In the genomic region with DNA sequence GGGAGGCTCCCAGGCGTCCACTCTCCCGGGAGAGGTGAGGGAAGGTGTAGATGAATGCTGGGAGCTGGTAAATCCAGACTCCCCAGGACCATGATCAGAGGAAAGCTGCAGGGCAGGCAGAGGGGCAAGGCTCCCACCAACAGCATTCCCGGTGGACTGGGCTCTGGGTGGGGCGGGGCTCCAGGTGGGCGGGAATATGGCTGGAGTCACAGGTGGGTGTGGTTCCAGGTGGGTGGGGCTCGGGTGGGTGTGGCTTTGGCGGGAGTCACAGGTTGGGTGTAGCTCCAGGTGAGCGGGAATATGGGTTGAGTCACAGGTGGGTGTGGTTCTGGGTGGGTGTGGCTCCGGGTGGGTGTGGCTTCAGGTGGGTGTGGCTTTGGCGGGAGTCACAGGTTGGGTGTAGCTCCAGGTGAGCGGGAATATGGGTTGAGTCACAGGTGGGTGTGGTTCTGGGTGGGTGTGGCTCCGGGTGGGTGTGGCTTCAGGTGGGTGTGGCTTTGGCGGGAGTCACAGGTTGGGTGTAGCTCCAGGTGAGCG, we compare ENCODE assay signal across 8 cellular contexts.
DNase-seq lines count a peak whose midpoint lies in the region; ATAC-seq and TF ChIP-seq lines count a peak whose summit lies in the region.
"Not testable (repeated sequence)": the region's sequence is repeated elsewhere in the genome, so short reads cannot be mapped to it uniquely, and the experiment has no call there.

No MANE protein-coding gene starts in this region.

- not testable (repeated sequence) for H3K4me3 ChIP-seq in H7 (ENCODE audit: insufficient read depth, low read depth, low read length); epithelial cell of esophagus (ENCODE audit: low read length); left lung

- H3K36me3 ChIP-seq in H7 (replicated peaks; ENCODE audit: control insufficient read depth, insufficient read depth, low read length); left lung: not testable (repeated sequence)

- DNase-seq in CD4-positive, alpha-beta T cell = peak in 1 of 10 experiments; percentile 15
- DNase-seq in H7 (peak; percentile 98), NCI-H2171 treated with DMSO at 0.1 percent for 48 hours (lab: John Stamatoyannopoulos, UW) (peak; percentile 64), epithelial cell of esophagus (ENCODE audit: low read depth) (peak; percentile 8), left lung (peak in 1 of 2 donors; percentile 51)
- not testable (repeated sequence) for DNase-seq in T-cell
- peak; percentile 28 for DNase-seq in stimulated activated CD4-positive, alpha-beta T cell treated with anti-CD3 and anti-CD28 coated beads, Interleukin-15, amount 100 ng/mL, for 24 hours

- not testable (repeated sequence) for H3K9me3 ChIP-seq in CD4-positive, alpha-beta T cell (ENCODE audit: control insufficient read depth, low read length); left lung

- POLR2A ChIA-PET in CD4-positive, alpha-beta T cell (lab: Charles Lee); T-cell (lab: Charles Lee): not testable (repeated sequence)

- H3K27me3 ChIP-seq in CD4-positive, alpha-beta T cell (ENCODE audit: control insufficient read depth, insufficient read depth, low read length) = peaks cover 11% of the 10 kb centered on the region
- not testable (repeated sequence) for H3K27me3 ChIP-seq in H7 (ENCODE audit: control insufficient read depth, insufficient read depth, low read length)
- peaks cover 7 to 82% of the 10 kb centered on the region in 2 donors for H3K27me3 ChIP-seq in left lung

- intact Hi-C loops in CD4-positive, alpha-beta T cell (cut with DNase I, micrococcal nuclease); left lung (cut with DNase I): not testable (repeated sequence)

- peaks cover 15% of the 10 kb centered on the region for H3K27me3 Mint-ChIP-seq in CD4-positive, alpha-beta T cell
- H3K27me3 Mint-ChIP-seq in T-cell = peaks cover 3 to 19% of the 10 kb centered on the region in 2 donors
- H3K27me3 Mint-ChIP-seq in activated naive CD4-positive, alpha-beta T cell treated with anti-CD3 and anti-CD28 coated beads, Interleukin-2, amount 50 U/mL, for 24 hours = not testable (repeated sequence)

- H3K36me3 Mint-ChIP-seq in CD4-positive, alpha-beta T cell (ENCODE audit: low read depth); T-cell; activated naive CD4-positive, alpha-beta T cell treated with anti-CD3 and anti-CD28 coated beads, Interleukin-2, amount 50 U/mL, for 24 hours: not testable (repeated sequence)

- H3K4me1 Mint-ChIP-seq in CD4-positive, alpha-beta T cell (ENCODE audit: low read depth); T-cell; activated naive CD4-positive, alpha-beta T cell treated with anti-CD3 and anti-CD28 coated beads, Interleukin-2, amount 50 U/mL, for 24 hours: not testable (repeated sequence)

- H3K4me3 Mint-ChIP-seq in CD4-positive, alpha-beta T cell = peak overlapping the region; percentile 84
- H3K4me3 Mint-ChIP-seq in T-cell = peak overlapping the region in 1 of 3 donors; percentile 80
- H3K4me3 Mint-ChIP-seq in activated naive CD4-positive, alpha-beta T cell treated with anti-CD3 and anti-CD28 coated beads, Interleukin-2, amount 50 U/mL, for 24 hours = peak overlapping the region; percentile 33

- peak overlapping the region; percentile 81 for H3K27ac Mint-ChIP-seq in CD4-positive, alpha-beta T cell
- not testable (repeated sequence) for H3K27ac Mint-ChIP-seq in T-cell; activated naive CD4-positive, alpha-beta T cell treated with anti-CD3 and anti-CD28 coated beads, Interleukin-2, amount 50 U/mL, for 24 hours

- H3K27ac ChIP-seq in CD4-positive, alpha-beta T cell (ENCODE audit: low read depth, low read length); left lung: not testable (repeated sequence)

- CTCF ChIA-PET in CD4-positive, alpha-beta T cell (lab: Charles Lee); T-cell (lab: Charles Lee): not testable (repeated sequence)

- peak; percentile 68 for ATAC-seq in CD4-positive, alpha-beta T cell (ENCODE audit: poor library complexity)
- ATAC-seq in T-cell (replicated peaks in 1 of 4) = peak in 3 of 4 experiments; percentile 17 to 65 (median 28)
- ATAC-seq in left lung = peak; percentile 23

- TF ChIP-seq CTCF in CD4-positive, alpha-beta T cell (IDR thresholded peaks at IDR 0.05); epithelial cell of esophagus (IDR thresholded peaks at IDR 0.05; ENCODE audit: insufficient read depth, low read depth, low read length, missing control alignments); left lung (IDR thresholded peaks at IDR 0.05): not testable (repeated sequence)

- H3K4me1 ChIP-seq in left lung = not testable (repeated sequence)

- not testable (repeated sequence) for H3K9me3 Mint-ChIP-seq in CD4-positive, alpha-beta T cell; T-cell; activated naive CD4-positive, alpha-beta T cell treated with anti-CD3 and anti-CD28 coated beads, Interleukin-2, amount 50 U/mL, for 24 hours
